26 cellular contexts compared by ENCODE assay signal in the genomic region with DNA sequence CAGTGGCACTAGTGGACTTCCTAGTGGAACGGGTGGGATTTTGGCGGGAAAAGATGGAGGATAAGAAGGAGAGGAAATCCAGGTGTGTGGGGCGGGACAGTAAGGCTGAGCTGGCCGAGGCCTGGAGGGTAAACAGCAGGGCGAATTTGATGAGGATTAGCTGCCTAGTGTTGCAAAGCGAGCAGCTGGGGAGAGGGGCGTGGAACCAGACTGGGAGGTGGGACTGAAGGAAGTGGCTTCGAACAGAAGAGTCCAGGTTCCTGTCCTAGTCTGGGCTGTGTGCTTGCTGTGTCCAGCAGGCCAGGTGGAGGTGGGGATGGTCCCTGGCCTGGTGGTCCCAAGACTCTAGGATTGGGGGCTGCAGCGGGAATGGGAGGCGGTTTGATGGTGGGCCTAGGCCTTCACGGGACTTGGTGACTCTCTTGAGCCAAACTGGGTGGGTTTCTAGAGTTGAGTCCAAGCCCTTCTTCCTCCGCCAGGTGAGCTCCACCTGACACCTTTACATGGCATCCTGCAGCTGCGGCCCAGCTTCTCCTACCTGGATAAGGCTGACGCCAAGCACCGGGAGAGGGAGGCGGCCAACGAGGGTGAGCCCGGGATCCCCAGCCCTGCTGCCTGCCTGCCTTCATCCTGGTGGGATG. TPM values are rescaled to one million over a fixed set of nuclear protein-coding genes. Genes with fewer than 3 reads are reported as not detected.
DNase-seq lines count a peak whose midpoint lies in the region; ATAC-seq, FAIRE-seq and TF ChIP-seq lines count a peak whose summit lies in the region.
"Had no signal": no experiment of that assay in that cellular context is flagged by ENCODE, and none has a peak within 500 bp of the region (broad histone marks: within the 10 kb centered on the region; RNA-seq: fewer than 3 reads in every experiment).

No MANE protein-coding gene starts in this region.

- ATAC-seq in activated naive CD4-positive, alpha-beta T cell treated with anti-CD3 and anti-CD28 coated beads, Interleukin-2, amount 50 U/mL, for 72 hours: no peak
- no peak for ATAC-seq in GM18873 (IDR thresholded peaks at IDR 0.05; ENCODE audit: low FRiP score, unreplicated experiment)
- ATAC-seq: lower lobe of right lung, right cardiac atrium had no signal

- TF ChIP-seq POLR2A in Peyer's patch (IDR thresholded peaks at IDR 0.05) (no peak), testis (IDR thresholded peaks at IDR 0.05) (no peak)

- 87 to 94% methylated on average over 16 to 18 of the region's 18 CpGs for WGBS in testis, 2 donors

- H3K36me3 Mint-ChIP-seq in activated naive CD4-positive, alpha-beta T cell treated with anti-CD3 and anti-CD28 coated beads, Interleukin-2, amount 50 U/mL, for 72 hours: peaks cover 0 to 6% of the 10 kb centered on the region in 2 donors
- peaks cover 14% of the 10 kb centered on the region for H3K36me3 Mint-ChIP-seq in progenitor cell of endocrine pancreas (ENCODE audit: insufficient read depth)

- no peaks in the 10 kb centered on the region for H3K27me3 Mint-ChIP-seq in progenitor cell of endocrine pancreas

- H3K4me1 ChIP-seq in Peyer's patch (no peaks in the 10 kb centered on the region), testis (no peaks in the 10 kb centered on the region)
- H3K4me1 ChIP-seq: HAP-1, lower lobe of right lung, tibial artery had no signal

- H3K4me3 Mint-ChIP-seq in progenitor cell of endocrine pancreas (ENCODE audit: low read depth): no peak overlapping the region
- H3K4me3 Mint-ChIP-seq: CD14-positive monocyte had no signal

- DNase-seq in activated naive CD4-positive, alpha-beta T cell treated with anti-CD3 and anti-CD28 coated beads, Interleukin-2, amount 50 U/mL, for 72 hours (ENCODE audit: low spot score in 2 of 2): peak in 1 of 2 donors; percentile 35
- no peak for DNase-seq in activated naive CD4-positive, alpha-beta T cell treated with anti-CD3 and anti-CD28 coated beads, Interleukin-2, amount 50 U/mL, for 16 hours
- DNase-seq in Peyer's patch (peak in 2 of 3 donors; percentile 3 to 41), islet precursor cell (peak; percentile 41), testis (peak; percentile 10), progenitor cell of endocrine pancreas (ENCODE audit: low spot score, unreplicated experiment) (no peak), GM19239 (ENCODE audit: insufficient read length, low spot score) (no peak)
- DNase-seq: activated CD4-positive, CD25-positive, alpha-beta regulatory T cell; anterior cingulate cortex; central memory CD4-positive, alpha-beta T cell; DMS79 treated with DMSO at 0.1 percent for 48 hours; foreskin melanocyte; hypothalamus; lower lobe of right lung; NCI-H2029; NCI-H345; NK-92 treated with Interleukin-12 subunit alpha and Interleukin-12 subunit beta, amount 100 ng/mL, for 24 hours; right cardiac atrium; stimulated activated CD4-positive, alpha-beta T cell treated with anti-CD3 and anti-CD28 coated beads, Interleukin-15, amount 100 ng/mL, for 24 hours; T-helper 9 cell had no signal

- TF ChIP-seq CTCF in Peyer's patch (IDR thresholded peaks at IDR 0.05) (no peak), testis (IDR thresholded peaks at IDR 0.05) (no peak), progenitor cell of endocrine pancreas (IDR thresholded peaks at IDR 0.05; ENCODE audit: unreplicated experiment) (no peak)

- intact Hi-C loops in testis (cut with DNase I; ENCODE audit: low total_unique reads): no loop called here

- peaks cover 3% of the 10 kb centered on the region for H3K4me1 Mint-ChIP-seq in progenitor cell of endocrine pancreas (ENCODE audit: low read depth)
- H3K4me1 Mint-ChIP-seq: CD14-positive monocyte had no signal

- H3K27ac ChIP-seq in Peyer's patch (no peak overlapping the region), testis (no peak overlapping the region)
- H3K27ac ChIP-seq: lower lobe of right lung, tibial artery had no signal

- no peaks in the 10 kb centered on the region for H3K27me3 ChIP-seq in Peyer's patch
- no peaks in the 10 kb centered on the region for H3K27me3 ChIP-seq in testis
- H3K27me3 ChIP-seq: tibial artery had no signal

- H3K4me3 ChIP-seq in Peyer's patch (no peak overlapping the region), testis (no peak overlapping the region)
- H3K4me3 ChIP-seq: HAP-1, lower lobe of right lung, tibial artery had no signal

- peak overlapping the region; percentile 28 to 37 for H3K27ac Mint-ChIP-seq in activated naive CD4-positive, alpha-beta T cell treated with anti-CD3 and anti-CD28 coated beads, Interleukin-2, amount 50 U/mL, for 72 hours
- H3K27ac Mint-ChIP-seq in progenitor cell of endocrine pancreas: no peak overlapping the region

- FAIRE-seq in GM19239 (lab: Jason Lieb, UNC): no peak
- FAIRE-seq: keratinocyte, RCC 7860 had no signal

- no peaks in the 10 kb centered on the region for H3K9me3 ChIP-seq in Peyer's patch
- H3K9me3 ChIP-seq in testis: no peaks in the 10 kb centered on the region
- H3K9me3 ChIP-seq: HAP-1, lower lobe of right lung, tibial artery had no signal

- H3K9me3 Mint-ChIP-seq in activated naive CD4-positive, alpha-beta T cell treated with anti-CD3 and anti-CD28 coated beads, Interleukin-2, amount 50 U/mL, for 72 hours: no peaks in the 10 kb centered on the region
- no peaks in the 10 kb centered on the region for H3K9me3 Mint-ChIP-seq in progenitor cell of endocrine pancreas (ENCODE audit: low read depth)
- H3K9me3 Mint-ChIP-seq: CD14-positive monocyte had no signal

- H3K36me3 ChIP-seq in Peyer's patch (peaks cover 0 to 95% (median 0%) of the 10 kb centered on the region in 3 donors), testis (ENCODE audit: low read depth, missing control alignments) (no peaks in the 10 kb centered on the region)

RNA-seq across cellular contexts. Expression of gene POLR3E, which starts 16.1 kb away (rescaled TPM):
- total RNA-seq in activated naive CD4-positive, alpha-beta T cell treated with anti-CD3 and anti-CD28 coated beads, Interleukin-2, amount 50 U/mL, for 72 hours: 10 to 100 TPM; 50.3 to 75.4 TPM
- 100 to 1,000 TPM in 1 of 4 donors, 10 to 100 TPM in 3; 39.1 to 113 (median 65.1) TPM for total RNA-seq in Peyer's patch
- 10 to 100 TPM; 61.7 to 76.2 TPM for total RNA-seq in testis
- polyA plus RNA-seq in testis (ENCODE audit: insufficient read depth, low read depth, low replicate concordance): 59.4 TPM
- 65.0 and 69.6 TPM in 2 replicates for total RNA-seq in progenitor cell of endocrine pancreas

Comparison
In these comparisons a context has a peak if more than half of its experiments do, and no peak if none do; other contexts are left out.
1. DNase-seq: peak in Peyer's patch (2 of 3), islet precursor cell (single experiment) and testis (single experiment); none in activated naive CD4-positive, alpha-beta T cell treated with anti-CD3 and anti-CD28 coated beads, Interleukin-2, amount 50 U/mL, for 16 hours (single experiment), progenitor cell of endocrine pancreas (single experiment) and GM19239 (single experiment).